Comparison of ENCODE assay signal across 8 cellular contexts in genomic region chr20:2873010-2873746, GRCh38. TPM values are rescaled to one million over a fixed set of nuclear protein-coding genes. Genes with fewer than 3 reads are reported as not detected.
A peak's percentile ranks its signal among the peaks of the same experiment; 100 is the strongest.
DNase-seq lines count a peak whose midpoint lies in the region; ATAC-seq and TF ChIP-seq lines count a peak whose summit lies in the region.

Gene PTPRA (plus strand): TSS chr20:2873481. CDS start chr20:2964278, 90,797 bp downstream.

- peak within 1 kb of the TSS; percentile 84 for H3K4me3 Mint-ChIP-seq in activated CD4-positive, alpha-beta T cell treated with anti-CD3 and anti-CD28 coated beads for 36 hours
- H3K4me3 Mint-ChIP-seq in chondrocyte (ENCODE audit: unreplicated experiment) = peak within 1 kb of the TSS; percentile 90

- peak within 1 kb of the TSS; percentile 95 for H3K27ac Mint-ChIP-seq in activated CD4-positive, alpha-beta T cell treated with anti-CD3 and anti-CD28 coated beads for 36 hours
- peak within 1 kb of the TSS; percentile 81 for H3K27ac Mint-ChIP-seq in chondrocyte (ENCODE audit: unreplicated experiment)

- peak; percentile 96 for DNase-seq in Ammon's horn (ENCODE audit: low spot score)
- peak; percentile 92 for DNase-seq in NCI-H510A (lab: John Stamatoyannopoulos, UW)
- DNase-seq in activated CD4-positive, alpha-beta T cell treated with anti-CD3 and anti-CD28 coated beads for 36 hours = peak; percentile 96
- DNase-seq in chondrocyte (ENCODE audit: low spot score) = peak; percentile 96
- peak; percentile 92 for DNase-seq in kidney tubule cell (ENCODE audit: low spot score)
- peak; percentile 72 to 83 for DNase-seq in stimulated activated CD4-positive, alpha-beta T cell treated with anti-CD3 and anti-CD28 coated beads, Interleukin-1b, Interleukin-23, amount 100 ng/mL, for 1 hour (ENCODE audit: low read depth in 2 of 2)

- CTCF ChIA-PET in activated CD4-positive, alpha-beta T cell treated with anti-CD3 and anti-CD28 coated beads for 36 hours (lab: Charles Lee) = interaction anchor here (0.6 to 1.1 kb wide), 6 partner anchors 10 to 375 kb away, joined by 3 to 5 read pairs (median 4); no protein-coding TSS in a partner anchor

- intact Hi-C loops in activated CD4-positive, alpha-beta T cell treated with anti-CD3 and anti-CD28 coated beads for 36 hours (cut with DNase I, micrococcal nuclease) = loop anchor here (1.0 to 5.0 kb wide), 19 partner anchors 11 to 894 kb away; partner anchors contain the start of genes PCED1A (in 2 of the 2), VPS16 (in 2 of the 2), ADISSP (in 1 of the 2) and DDRGK1 (in 1 of the 2)

- H3K4me1 Mint-ChIP-seq in activated CD4-positive, alpha-beta T cell treated with anti-CD3 and anti-CD28 coated beads for 36 hours = peaks cover 44% of the 10 kb centered on the region
- peaks cover 49% of the 10 kb centered on the region for H3K4me1 Mint-ChIP-seq in chondrocyte (ENCODE audit: low read depth)

- POLR2A ChIA-PET in activated CD4-positive, alpha-beta T cell treated with anti-CD3 and anti-CD28 coated beads for 36 hours (lab: Charles Lee) = interaction anchor here (0.6 to 1.1 kb wide), 3 partner anchors 138 to 215 kb away, joined by 3 to 5 read pairs (median 4); no protein-coding TSS in a partner anchor

- ATAC-seq in HG03439 (IDR thresholded peaks at IDR 0.05; ENCODE audit: unreplicated experiment) = peak; percentile 92
- peak; percentile 91 for ATAC-seq in activated CD4-positive, alpha-beta T cell treated with anti-CD3 and anti-CD28 coated beads for 36 hours

- no peaks in the 10 kb centered on the region for H3K9me3 Mint-ChIP-seq in activated CD4-positive, alpha-beta T cell treated with anti-CD3 and anti-CD28 coated beads for 36 hours (ENCODE audit: low read depth)
- no peaks in the 10 kb centered on the region for H3K9me3 Mint-ChIP-seq in chondrocyte (ENCODE audit: low read depth)

- peak; percentile 98 for TF ChIP-seq POLR2A in GM19193 (IDR thresholded peaks at IDR 0.05; ENCODE audit: extremely low read depth, insufficient read depth, insufficient read length)

- H3K27me3 Mint-ChIP-seq in activated CD4-positive, alpha-beta T cell treated with anti-CD3 and anti-CD28 coated beads for 36 hours = no peaks in the 10 kb centered on the region
- no peaks in the 10 kb centered on the region for H3K27me3 Mint-ChIP-seq in chondrocyte (ENCODE audit: low read depth)

- peaks cover 26% of the 10 kb centered on the region for H3K36me3 Mint-ChIP-seq in activated CD4-positive, alpha-beta T cell treated with anti-CD3 and anti-CD28 coated beads for 36 hours (ENCODE audit: low read depth)
- no peaks in the 10 kb centered on the region for H3K36me3 Mint-ChIP-seq in chondrocyte (ENCODE audit: low read depth)

- no peak for TF ChIP-seq CTCF in chondrocyte (IDR thresholded peaks at IDR 0.05)

RNA-seq across cellular contexts. Expression of gene PTPRA, which starts in this region (rescaled TPM):
- total RNA-seq in activated CD4-positive, alpha-beta T cell treated with anti-CD3 and anti-CD28 coated beads for 36 hours = 10 to 100 TPM; 58.5 to 86.3 TPM
- 54.3 to 68.4 TPM (median 54.3 TPM) in 3 replicates for total RNA-seq in chondrocyte

Comparison
In these comparisons a context has a peak if more than half of its experiments do, and no peak if none do; other contexts are left out.
1. Peak in every context shown above with its lines: DNase-seq and ATAC-seq.